23 cellular contexts compared by ENCODE assay signal in genomic region chr2:24237313-24237712, GRCh38.
"Had no signal": no experiment of that assay in that cellular context is flagged by ENCODE, and none has a peak within 500 bp of the region (broad histone marks: within the 10 kb centered on the region; RNA-seq: fewer than 3 reads in every experiment).

No MANE protein-coding gene starts in this region.

- H3K27ac Mint-ChIP-seq: activated naive CD4-positive, alpha-beta T cell treated with anti-CD3 and anti-CD28 coated beads, Interleukin-2, amount 50 U/mL, for 72 hours; neural progenitor cell; stimulated activated memory B cell treated with anti-CD40 and anti-IgM and Interleukin-4, amounts not matched to agents 10 μg/mL and 1 μg/mL and 100 μg/mL, for 72 hours; type B pancreatic cell had no signal

- H3K4me1 ChIP-seq: ascending aorta, heart right ventricle, sigmoid colon, testis had no signal

- H3K9ac ChIP-seq: neural progenitor cell had no signal

- H3K4me2 ChIP-seq: neural progenitor cell, smooth muscle cell had no signal

- H3K9me3 Mint-ChIP-seq: activated naive CD4-positive, alpha-beta T cell treated with anti-CD3 and anti-CD28 coated beads, Interleukin-2, amount 50 U/mL, for 72 hours; naive thymus-derived CD4-positive, alpha-beta T cell; neural progenitor cell; stimulated activated memory B cell treated with anti-CD40 and anti-IgM and Interleukin-4, amounts not matched to agents 10 μg/mL and 1 μg/mL and 100 μg/mL, for 72 hours; type B pancreatic cell had no signal

- H3K4me3 Mint-ChIP-seq: naive thymus-derived CD4-positive, alpha-beta T cell; neural progenitor cell; stimulated activated memory B cell treated with anti-CD40 and anti-IgM and Interleukin-4, amounts not matched to agents 10 μg/mL and 1 μg/mL and 100 μg/mL, for 72 hours; type B pancreatic cell had no signal

- H3K4me1 Mint-ChIP-seq: neural progenitor cell; stimulated activated memory B cell treated with anti-CD40 and anti-IgM and Interleukin-4, amounts not matched to agents 10 μg/mL and 1 μg/mL and 100 μg/mL, for 72 hours had no signal

- H3K9me3 ChIP-seq: ascending aorta, heart right ventricle, lower lobe of right lung, sigmoid colon, testis had no signal

- H3K4me3 ChIP-seq: ascending aorta, heart right ventricle, lower lobe of right lung, neural progenitor cell, sigmoid colon, smooth muscle cell, testis had no signal

- H3K36me3 ChIP-seq: brain microvascular endothelial cell, neural progenitor cell had no signal

- H3K27me3 ChIP-seq: ascending aorta, brain microvascular endothelial cell, heart right ventricle, neural progenitor cell, sigmoid colon, testis had no signal

- ATAC-seq: activated naive CD4-positive, alpha-beta T cell treated with anti-CD3 and anti-CD28 coated beads, Interleukin-2, amount 50 U/mL, for 72 hours; heart right ventricle; left cardiac atrium; naive thymus-derived CD4-positive, alpha-beta T cell; stimulated activated memory B cell treated with anti-CD40 and anti-IgM and Interleukin-4, amounts not matched to agents 10 μg/mL and 1 μg/mL and 100 μg/mL, for 72 hours had no signal

- H3K27me3 Mint-ChIP-seq: naive thymus-derived CD4-positive, alpha-beta T cell; stimulated activated memory B cell treated with anti-CD40 and anti-IgM and Interleukin-4, amounts not matched to agents 10 μg/mL and 1 μg/mL and 100 μg/mL, for 72 hours; type B pancreatic cell had no signal

- H2AFZ ChIP-seq: neural progenitor cell had no signal

- DNase-seq: activated CD4-positive, alpha-beta T cell treated with anti-CD3 and anti-CD28 coated beads for 4 hours; activated CD4-positive, alpha-beta T cell treated with anti-CD3 and anti-CD28 coated beads, Interleukin-2, amount 50 U/mL, for 48 hours; activated CD4-positive, CD25-positive, alpha-beta regulatory T cell; activated gamma-delta T cell; brain microvascular endothelial cell; caudate nucleus; dermis blood vessel endothelial cell; effector CD8-positive, alpha-beta T cell; foreskin fibroblast; heart right ventricle; islet precursor cell; left cardiac atrium; lower lobe of right lung; naive thymus-derived CD4-positive, alpha-beta T cell; sigmoid colon; stimulated activated CD4-positive, alpha-beta T cell treated with anti-CD3 and anti-CD28 coated beads, Interleukin-15, amount 100 ng/mL, for 24 hours; testis had no signal

- H3K27ac ChIP-seq: ascending aorta, brain microvascular endothelial cell, heart right ventricle, lower lobe of right lung, neural progenitor cell, sigmoid colon, testis had no signal
